Comparison of ENCODE assay signal across 10 cellular contexts in genomic region chr9:41073471-41074243, GRCh38. TPM values are rescaled to one million over a fixed set of nuclear protein-coding genes. Genes with fewer than 3 reads are reported as not detected.
DNase-seq lines count a peak whose midpoint lies in the region; ATAC-seq and TF ChIP-seq lines count a peak whose summit lies in the region.
"Not testable (repeated sequence)": the region's sequence is repeated elsewhere in the genome, so short reads cannot be mapped to it uniquely, and the experiment has no call there.
"Had no signal": no experiment of that assay in that cellular context is flagged by ENCODE, and none has a peak within 500 bp of the region (broad histone marks: within the 10 kb centered on the region; RNA-seq: fewer than 3 reads in every experiment).

No MANE protein-coding gene starts in this region.

- not testable (repeated sequence) for H3K9ac ChIP-seq in endodermal cell (ENCODE audit: extremely low read depth, low read length, poor library complexity, severe bottlenecking)

- not testable (repeated sequence) for H3K27me3 ChIP-seq in ACC112 (ENCODE audit: insufficient read depth, low read length); SJCRH30; right cardiac atrium (ENCODE audit: control insufficient read depth, insufficient read depth)
- peaks cover 95% of the 10 kb centered on the region for H3K27me3 ChIP-seq in GM23338 (ENCODE audit: insufficient read depth)
- peaks cover 70% of the 10 kb centered on the region for H3K27me3 ChIP-seq in endodermal cell (ENCODE audit: control insufficient read depth, insufficient read depth, low read length, poor library complexity, severe bottlenecking)

- DNase-seq in GM23338 (ENCODE audit: low spot score) = peak; percentile 10
- peak; percentile 30 to 34 for DNase-seq in SJCRH30
- not testable (repeated sequence) for DNase-seq in activated naive CD8-positive, alpha-beta T cell treated with anti-CD3 and anti-CD28 coated beads, Interleukin-2, amount 50 U/mL, for 24 hours; endodermal cell
- DNase-seq in right cardiac atrium = peak; percentile 10 to 58 (median 47)

- H3K9me3 ChIP-seq in SJCRH30 (replicated peaks); endodermal cell (ENCODE audit: control insufficient read depth, low read length); right cardiac atrium (ENCODE audit: control insufficient read depth, low read length): not testable (repeated sequence)

- H3K4me1 ChIP-seq in ACC112 (ENCODE audit: control insufficient read depth, insufficient read depth, low read length, unreplicated experiment); GM23338 (ENCODE audit: insufficient read depth); SJCRH30; endodermal cell (ENCODE audit: control insufficient read depth, insufficient read depth, low read length); right cardiac atrium (ENCODE audit: control insufficient read depth, insufficient read depth, low read length): not testable (repeated sequence)

- ATAC-seq in GM23338 (peak; percentile 38), right cardiac atrium (peak; percentile 37 to 42)
- not testable (repeated sequence) for ATAC-seq in activated naive CD8-positive, alpha-beta T cell treated with anti-CD3 and anti-CD28 coated beads, Interleukin-2, amount 50 U/mL, for 24 hours
- ATAC-seq in stimulated activated memory B cell treated with anti-CD40 and anti-IgM and Interleukin-4, amounts not matched to agents 10 μg/mL and 1 μg/mL and 100 μg/mL, for 72 hours = peak; percentile 32

- WGBS in endodermal cell (ENCODE audit: insufficient coverage in 1 of 2, insufficient read length in 1 of 2), 2 experiments = 56 to 68% methylated on average over 3 to 35 of the region's 39 CpGs
- 15% methylated on average over 37 of the region's 39 CpGs for WGBS in right cardiac atrium

- H3K36me3 Mint-ChIP-seq in GM23338 (ENCODE audit: low read depth); activated naive CD8-positive, alpha-beta T cell treated with anti-CD3 and anti-CD28 coated beads, Interleukin-2, amount 50 U/mL, for 24 hours (ENCODE audit: low read depth); endodermal cell (ENCODE audit: low read depth); nephron (ENCODE audit: low read depth); stimulated activated memory B cell treated with anti-CD40 and anti-IgM and Interleukin-4, amounts not matched to agents 10 μg/mL and 1 μg/mL and 100 μg/mL, for 72 hours: not testable (repeated sequence)

- TF ChIP-seq CTCF in GM23338 (conservative IDR thresholded peaks at IDR 0.05; ENCODE audit: low read depth in 2 of 2); endodermal cell (conservative IDR thresholded peaks at IDR 0.05); nephron (IDR thresholded peaks at IDR 0.05; ENCODE audit: unreplicated experiment in 3 of 3): not testable (repeated sequence)

- not testable (repeated sequence) for H3K4me1 Mint-ChIP-seq in GM23338; activated naive CD8-positive, alpha-beta T cell treated with anti-CD3 and anti-CD28 coated beads, Interleukin-2, amount 50 U/mL, for 24 hours; endodermal cell
- peaks cover 11% of the 10 kb centered on the region for H3K4me1 Mint-ChIP-seq in nephron
- peaks cover 20% of the 10 kb centered on the region for H3K4me1 Mint-ChIP-seq in stimulated activated memory B cell treated with anti-CD40 and anti-IgM and Interleukin-4, amounts not matched to agents 10 μg/mL and 1 μg/mL and 100 μg/mL, for 72 hours

- H3K4me3 Mint-ChIP-seq in GM23338 (peak overlapping the region; percentile 60), endodermal cell (peak overlapping the region; percentile 63), nephron (peak overlapping the region; percentile 79 to 94 (median 88))
- H3K4me3 Mint-ChIP-seq in activated naive CD8-positive, alpha-beta T cell treated with anti-CD3 and anti-CD28 coated beads, Interleukin-2, amount 50 U/mL, for 24 hours = peak overlapping the region; percentile 52
- H3K4me3 Mint-ChIP-seq in stimulated activated memory B cell treated with anti-CD40 and anti-IgM and Interleukin-4, amounts not matched to agents 10 μg/mL and 1 μg/mL and 100 μg/mL, for 72 hours = peak overlapping the region; percentile 48

- not testable (repeated sequence) for H4K20me1 ChIP-seq in GM23338 (replicated peaks; ENCODE audit: insufficient read depth)

- H3K27ac Mint-ChIP-seq in GM23338; activated naive CD8-positive, alpha-beta T cell treated with anti-CD3 and anti-CD28 coated beads, Interleukin-2, amount 50 U/mL, for 24 hours; endodermal cell; stimulated activated memory B cell treated with anti-CD40 and anti-IgM and Interleukin-4, amounts not matched to agents 10 μg/mL and 1 μg/mL and 100 μg/mL, for 72 hours: not testable (repeated sequence)
- peak overlapping the region in 2 of 3 experiments; percentile 10 to 40 for H3K27ac Mint-ChIP-seq in nephron

- H3K27me3 Mint-ChIP-seq in GM23338 (ENCODE audit: insufficient read depth, low read depth, poor library complexity) (peaks cover 57% of the 10 kb centered on the region), endodermal cell (ENCODE audit: insufficient read depth) (peaks cover 69% of the 10 kb centered on the region), nephron (ENCODE audit: low read depth) (peaks cover 42% of the 10 kb centered on the region)
- peaks cover 27% of the 10 kb centered on the region for H3K27me3 Mint-ChIP-seq in activated naive CD8-positive, alpha-beta T cell treated with anti-CD3 and anti-CD28 coated beads, Interleukin-2, amount 50 U/mL, for 24 hours
- peaks cover 40% of the 10 kb centered on the region for H3K27me3 Mint-ChIP-seq in stimulated activated memory B cell treated with anti-CD40 and anti-IgM and Interleukin-4, amounts not matched to agents 10 μg/mL and 1 μg/mL and 100 μg/mL, for 72 hours

- peak overlapping the region; percentile 85 for H3K4me2 ChIP-seq in GM23338

- peak overlapping the region; percentile 86 for H3K4me3 ChIP-seq in ACC112 (ENCODE audit: low read depth, low read length)
- peak overlapping the region; percentile 72 for H3K4me3 ChIP-seq in GM23338
- H3K4me3 ChIP-seq in SJCRH30 = peak overlapping the region; percentile 78
- not testable (repeated sequence) for H3K4me3 ChIP-seq in endodermal cell (ENCODE audit: low read length)
- peak overlapping the region; percentile 31 for H3K4me3 ChIP-seq in right cardiac atrium (ENCODE audit: low read length)

- not testable (repeated sequence) for H3K36me3 ChIP-seq in ACC112 (ENCODE audit: insufficient read depth, low read length); GM23338 (ENCODE audit: insufficient read depth); SJCRH30; endodermal cell (ENCODE audit: control insufficient read depth, insufficient read depth, low read length)

- H3K9me2 ChIP-seq in GM23338 (ENCODE audit: insufficient read depth) = not testable (repeated sequence)

- H3K79me2 ChIP-seq in ACC112 (ENCODE audit: control insufficient read depth, insufficient read depth, low read length, unreplicated experiment); GM23338 (replicated peaks; ENCODE audit: insufficient read depth): not testable (repeated sequence)

- H2AFZ ChIP-seq in ACC112 (ENCODE audit: low read length, unreplicated experiment); GM23338: not testable (repeated sequence)

- H3F3A ChIP-seq in GM23338 (replicated peaks; ENCODE audit: low read depth) = not testable (repeated sequence)

- intact Hi-C loops in right cardiac atrium (cut with DNase I) = not testable (repeated sequence)

- not testable (repeated sequence) for H3K9me3 Mint-ChIP-seq in GM23338; activated naive CD8-positive, alpha-beta T cell treated with anti-CD3 and anti-CD28 coated beads, Interleukin-2, amount 50 U/mL, for 24 hours; nephron; stimulated activated memory B cell treated with anti-CD40 and anti-IgM and Interleukin-4, amounts not matched to agents 10 μg/mL and 1 μg/mL and 100 μg/mL, for 72 hours
- peaks cover 11% of the 10 kb centered on the region for H3K9me3 Mint-ChIP-seq in endodermal cell

- not testable (repeated sequence) for H3K27ac ChIP-seq in ACC112 (ENCODE audit: low read depth, low read length); GM23338 (ENCODE audit: low read depth); endodermal cell (ENCODE audit: low read depth, low read length); right cardiac atrium (ENCODE audit: low read length)
- peak overlapping the region; percentile 33 for H3K27ac ChIP-seq in SJCRH30

TF ChIP-seq in GM23338, 12 proteins besides CTCF, POLR2A, EP300 and RAD21:
- TF ChIP-seq EZH2phosphoT487 (IDR thresholded peaks at IDR 0.05; ENCODE audit: unreplicated experiment) (peak; percentile 75), EZH2 (IDR thresholded peaks at IDR 0.05; ENCODE audit: low read depth, unreplicated experiment) (peak; percentile 93)

RNA-seq across cellular contexts. Expression of gene FOXD4L6, which starts 54.8 kb away (rescaled TPM):
- 0.21 TPM in 1 of 2 replicates, not detected in the other for total RNA-seq in GM23338 (2014; rRNA removed; shearing (Covaris generic))
- polyA plus RNA-seq in GM23338 (2016; fragmentation: Nextera tagmentation; extraction: Ambion mirVana) (not detected in 2 replicates), right cardiac atrium (not detected)
- total RNA-seq in SJCRH30 (2014; rRNA removed; shearing (Covaris generic)) = 0.18 TPM in 1 of 2 replicates, not detected in the other
- total RNA-seq in endodermal cell (not detected), right cardiac atrium (not detected)
- 0.18 TPM for polyA plus RNA-seq in endodermal cell (2013, experiment 1 of 2)
- not detected for polyA plus RNA-seq in endodermal cell (2013, experiment 2 of 2)
- total RNA-seq: A172, SK-MEL-5 had no signal
